16 cellular contexts compared by ENCODE assay signal in the genomic region with DNA sequence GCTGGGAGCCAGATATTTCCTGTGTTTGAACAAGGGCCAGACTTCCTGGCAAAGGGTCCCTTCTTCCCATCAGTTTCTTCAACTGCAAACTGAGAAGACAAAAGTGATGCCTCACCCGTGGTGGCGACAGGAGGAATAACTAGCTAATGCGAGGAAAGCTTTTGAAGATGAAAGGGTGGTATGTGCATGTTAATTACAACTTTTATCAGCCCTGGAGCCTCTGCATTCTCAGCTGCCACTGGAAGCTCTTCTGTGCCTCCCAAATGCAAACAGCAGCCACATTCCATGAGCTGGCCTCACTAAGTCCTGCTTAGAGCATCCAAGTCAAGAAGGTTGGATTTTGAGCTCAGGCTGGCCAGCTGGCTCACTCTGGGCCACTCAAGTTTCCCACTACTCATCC. TPM values are rescaled to one million over a fixed set of nuclear protein-coding genes. Genes with fewer than 3 reads are reported as not detected.
A peak's percentile ranks its signal among the peaks of the same experiment; 100 is the strongest.
DNase-seq lines count a peak whose midpoint lies in the region; ATAC-seq and TF ChIP-seq lines count a peak whose summit lies in the region.
"Had no signal": no experiment of that assay in that cellular context is flagged by ENCODE, and none has a peak within 500 bp of the region (broad histone marks: within the 10 kb centered on the region; RNA-seq: fewer than 3 reads in every experiment).

No MANE protein-coding gene starts in this region.

- ATAC-seq in activated CD4-positive, alpha-beta T cell treated with anti-CD3 and anti-CD28 coated beads for 36 hours: no peak
- ATAC-seq in WTC11: peak; percentile 84
- ATAC-seq in stimulated activated memory B cell treated with anti-CD40 and anti-IgM and Interleukin-4, amounts not matched to agents 10 μg/mL and 1 μg/mL and 100 μg/mL, for 72 hours: no peak
- ATAC-seq in GM21526 (IDR thresholded peaks at IDR 0.05; ENCODE audit: low FRiP score, unreplicated experiment): no peak
- no peak for ATAC-seq in GM21723 (IDR thresholded peaks at IDR 0.05; ENCODE audit: unreplicated experiment)
- ATAC-seq: Right ventricle myocardium inferior had no signal

- peak overlapping the region; percentile 79 for H3K27ac Mint-ChIP-seq in activated CD4-positive, alpha-beta T cell treated with anti-CD3 and anti-CD28 coated beads for 36 hours
- peak overlapping the region; percentile 67; the same call in 1 of the 2 replicates for H3K27ac Mint-ChIP-seq in WTC11
- H3K27ac Mint-ChIP-seq in stimulated activated memory B cell treated with anti-CD40 and anti-IgM and Interleukin-4, amounts not matched to agents 10 μg/mL and 1 μg/mL and 100 μg/mL, for 72 hours: peak overlapping the region; percentile 82
- H3K27ac Mint-ChIP-seq: mesothelial cell of epicardium had no signal

- DNase-seq in activated CD4-positive, alpha-beta T cell treated with anti-CD3 and anti-CD28 coated beads for 36 hours: no peak
- no peak for DNase-seq in activated CD4-positive, alpha-beta T cell treated with anti-CD3 and anti-CD28 coated beads for 4 hours
- peak; percentile 17 for DNase-seq in WTC11 (ENCODE audit: low spot score)
- DNase-seq in iPS-NIHi7 (ENCODE audit: extremely low spot score): peak; percentile 44
- DNase-seq in NCI-H748 treated with DMSO at 0.1 percent for 48 hours (lab: John Stamatoyannopoulos, UW): no peak
- DNase-seq: 8988T; activated CD8-positive, alpha-beta memory T cell treated with anti-CD3 and anti-CD28 coated beads, Interleukin-2, amount 50 U/mL, for 48 hours; NCI-H1092 treated with DMSO at 0.1 percent for 48 hours; NCI-H446 treated with DMSO at 0.1 percent for 48 hours; right cardiac atrium; thyroid gland had no signal

- H3K36me3 Mint-ChIP-seq in activated CD4-positive, alpha-beta T cell treated with anti-CD3 and anti-CD28 coated beads for 36 hours (ENCODE audit: low read depth): peaks cover 86% of the 10 kb centered on the region
- H3K36me3 Mint-ChIP-seq in WTC11: no peaks in the 10 kb centered on the region
- peaks cover 39% of the 10 kb centered on the region for H3K36me3 Mint-ChIP-seq in stimulated activated memory B cell treated with anti-CD40 and anti-IgM and Interleukin-4, amounts not matched to agents 10 μg/mL and 1 μg/mL and 100 μg/mL, for 72 hours
- H3K36me3 Mint-ChIP-seq: mesothelial cell of epicardium had no signal

- no peak overlapping the region for H3K4me3 Mint-ChIP-seq in activated CD4-positive, alpha-beta T cell treated with anti-CD3 and anti-CD28 coated beads for 36 hours
- no peak overlapping the region for H3K4me3 Mint-ChIP-seq in WTC11
- no peak overlapping the region for H3K4me3 Mint-ChIP-seq in stimulated activated memory B cell treated with anti-CD40 and anti-IgM and Interleukin-4, amounts not matched to agents 10 μg/mL and 1 μg/mL and 100 μg/mL, for 72 hours
- H3K4me3 Mint-ChIP-seq: mesothelial cell of epicardium had no signal

- POLR2A ChIA-PET in activated CD4-positive, alpha-beta T cell treated with anti-CD3 and anti-CD28 coated beads for 36 hours (lab: Charles Lee): interaction anchor here (1.0 to 5.7 kb wide), 3 partner anchors 11 to 14 kb away, joined by 4 to 33 read pairs (median 13); no protein-coding TSS in a partner anchor
- POLR2A ChIA-PET in WTC11 (lab: Charles Lee): interaction anchor here (1.0 to 1.3 kb wide), 2 partner anchors 11 to 13 kb away, joined by 3 read pairs; partner anchors contain the start of gene CD44

- peaks cover 5% of the 10 kb centered on the region for H3K9me3 Mint-ChIP-seq in activated CD4-positive, alpha-beta T cell treated with anti-CD3 and anti-CD28 coated beads for 36 hours (ENCODE audit: low read depth)
- peaks cover 11% of the 10 kb centered on the region for H3K9me3 Mint-ChIP-seq in WTC11
- H3K9me3 Mint-ChIP-seq in stimulated activated memory B cell treated with anti-CD40 and anti-IgM and Interleukin-4, amounts not matched to agents 10 μg/mL and 1 μg/mL and 100 μg/mL, for 72 hours: no peaks in the 10 kb centered on the region
- H3K9me3 Mint-ChIP-seq: mesothelial cell of epicardium had no signal

- peaks cover 99% of the 10 kb centered on the region for H3K4me1 Mint-ChIP-seq in activated CD4-positive, alpha-beta T cell treated with anti-CD3 and anti-CD28 coated beads for 36 hours
- H3K4me1 Mint-ChIP-seq in WTC11: peaks cover 29% of the 10 kb centered on the region
- peaks cover 97% of the 10 kb centered on the region for H3K4me1 Mint-ChIP-seq in stimulated activated memory B cell treated with anti-CD40 and anti-IgM and Interleukin-4, amounts not matched to agents 10 μg/mL and 1 μg/mL and 100 μg/mL, for 72 hours
- H3K4me1 Mint-ChIP-seq: mesothelial cell of epicardium had no signal

- H3K27me3 Mint-ChIP-seq in activated CD4-positive, alpha-beta T cell treated with anti-CD3 and anti-CD28 coated beads for 36 hours: no peaks in the 10 kb centered on the region
- peaks cover 4% of the 10 kb centered on the region for H3K27me3 Mint-ChIP-seq in WTC11 (ENCODE audit: low read depth)
- H3K27me3 Mint-ChIP-seq in stimulated activated memory B cell treated with anti-CD40 and anti-IgM and Interleukin-4, amounts not matched to agents 10 μg/mL and 1 μg/mL and 100 μg/mL, for 72 hours: no peaks in the 10 kb centered on the region

- TF ChIP-seq CTCF in WTC11 (IDR thresholded peaks at IDR 0.05): no peak

- CTCF ChIA-PET in activated CD4-positive, alpha-beta T cell treated with anti-CD3 and anti-CD28 coated beads for 36 hours (lab: Charles Lee): interaction anchor here (1.0 to 1.5 kb wide), 5 partner anchors 12 to 240 kb away, joined by 3 to 5 read pairs (median 4); no protein-coding TSS in a partner anchor
- CTCF ChIA-PET in WTC11 (lab: Charles Lee): interaction anchor here (0.6 to 1.7 kb wide), 3 partner anchors 11 to 724 kb away, joined by 3 to 8 read pairs (median 3); no protein-coding TSS in a partner anchor

- intact Hi-C loops in activated CD4-positive, alpha-beta T cell treated with anti-CD3 and anti-CD28 coated beads for 36 hours (cut with DNase I, micrococcal nuclease): no loop called here

TF ChIP-seq in WTC11, 78 proteins besides CTCF, POLR2A, EP300 and RAD21 (continues in another document):
- TF ChIP-seq PRDM15 (CRISPR knock-in tag; IDR thresholded peaks at IDR 0.05): no peak
- peak; percentile 80; the same call in 1 of the 2 replicates for TF ChIP-seq TEAD1 (CRISPR knock-in tag; IDR thresholded peaks at IDR 0.05)
- no peak for TF ChIP-seq SOX15 (CRISPR knock-in tag; IDR thresholded peaks at IDR 0.05)
- TF ChIP-seq, protein P1, sequence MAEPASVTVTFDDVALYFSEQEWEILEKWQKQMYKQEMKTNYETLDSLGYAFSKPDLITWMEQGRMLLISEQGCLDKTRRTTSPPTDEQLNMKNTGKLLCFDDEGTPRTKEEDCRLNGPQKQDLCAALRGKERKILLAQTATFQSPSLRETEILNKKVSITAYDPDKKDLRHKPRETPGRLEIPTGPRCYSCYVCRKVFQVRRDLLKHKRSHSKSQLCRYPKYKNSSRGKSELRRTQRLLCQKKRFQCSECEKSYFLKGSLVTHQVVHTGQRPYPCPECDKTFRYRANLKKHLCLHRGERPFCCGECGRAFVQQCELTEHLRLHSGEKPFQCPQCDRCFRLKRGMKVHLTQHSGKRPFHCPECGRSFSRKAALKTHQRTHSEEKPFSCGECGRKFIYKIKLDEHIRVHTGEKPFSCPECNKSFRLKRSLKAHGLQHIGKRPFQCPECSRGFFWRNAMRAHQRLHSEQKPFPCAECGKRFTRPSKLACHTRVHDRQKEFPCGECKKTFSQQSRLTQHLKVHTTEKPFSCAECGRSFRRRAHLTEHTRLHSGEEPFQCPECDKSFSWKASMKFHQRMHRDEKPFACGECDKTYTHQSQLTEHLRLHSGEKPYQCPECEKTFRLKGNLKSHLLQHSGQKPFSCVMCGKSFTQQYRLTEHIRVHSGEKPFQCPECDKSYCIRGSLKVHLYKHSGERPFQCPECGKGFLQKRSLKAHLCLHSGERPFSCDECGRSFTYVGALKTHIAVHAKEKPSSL (CRISPR knock-in tag; conservative IDR thresholded peaks at IDR 0.05): no peak
- no peak for TF ChIP-seq ZNF138 (CRISPR knock-in tag; conservative IDR thresholded peaks at IDR 0.05)
- TF ChIP-seq MLX (CRISPR knock-in tag; IDR thresholded peaks at IDR 0.05): no peak

RNA-seq across cellular contexts. Expression of gene CD44, which starts 12.9 kb away (rescaled TPM):
- total RNA-seq in activated CD4-positive, alpha-beta T cell treated with anti-CD3 and anti-CD28 coated beads for 36 hours: 100 to 1,000 TPM; 357 to 435 TPM
- 9.6 to 12.0 TPM (median 10.3 TPM) in 3 replicates for total RNA-seq in WTC11 (2021)

Comparison
In these comparisons a context has a peak if more than half of its experiments do, and no peak if none do; other contexts are left out.
1. DNase-seq: peak in WTC11 (single experiment) and iPS-NIHi7 (single experiment); none in activated CD4-positive, alpha-beta T cell treated with anti-CD3 and anti-CD28 coated beads for 36 hours (single experiment), activated CD4-positive, alpha-beta T cell treated with anti-CD3 and anti-CD28 coated beads for 4 hours (0 of 2) and NCI-H748 treated with DMSO at 0.1 percent for 48 hours (single experiment).
2. RNA of gene CD44, which starts 12.9 kb away (total RNA-seq): 357 to 435 TPM in activated CD4-positive, alpha-beta T cell treated with anti-CD3 and anti-CD28 coated beads for 36 hours; 9.6 to 12.0 TPM in WTC11; every median in the first group is over 10 times any median in the second.
3. Peak in every context shown above with its lines, with median percentiles within 50 percentile points of each other: H3K27ac Mint-ChIP-seq.